In genomic region chr14:57268161-57269067, GRCh38 we compare ENCODE assay signal across 8 cellular contexts. TPM values are rescaled to one million over a fixed set of nuclear protein-coding genes. Genes with fewer than 3 reads are reported as not detected.
DNase-seq lines count a peak whose midpoint lies in the region; ATAC-seq and TF ChIP-seq lines count a peak whose summit lies in the region.

AP5M1 (plus strand) TSS chr14:57268971; CDS start chr14:57269315, 344 bp downstream.
EXOC5 (minus strand) TSS chr14:57268905; CDS start chr14:57268648, 257 bp downstream.

- peak; percentile 95 for DNase-seq in Ammon's horn (ENCODE audit: low spot score)
- peak; percentile 90 for DNase-seq in NCI-H510A (lab: John Stamatoyannopoulos, UW)
- DNase-seq in activated CD4-positive, alpha-beta T cell treated with anti-CD3 and anti-CD28 coated beads for 1 hour = peak; percentile 81
- peak; percentile 87 for DNase-seq in cerebellum (ENCODE audit: low spot score)
- DNase-seq in islet precursor cell = peak; percentile 95
- peak; percentile 84 to 89 (median 87) for DNase-seq in stimulated activated CD4-positive, alpha-beta T cell treated with anti-CD3 and anti-CD28 coated beads, Interleukin-12 subunit alpha, Interleukin-12 subunit beta, amount 100 ng/mL, for 48 hours (ENCODE audit: low read depth in 2 of 3, low spot score in 1 of 3)

- ATAC-seq in HG03432 (IDR thresholded peaks at IDR 0.05; ENCODE audit: unreplicated experiment) = peak; percentile 92

- TF ChIP-seq POLR2A in GM19099 (IDR thresholded peaks at IDR 0.05; ENCODE audit: extremely low read depth, insufficient read length, low read depth) = peak; percentile 70

RNA-seq across cellular contexts. Expression of gene AP5M1, which starts in this region (rescaled TPM):
- 37.2 TPM for total RNA-seq in cerebellum

RNA-seq across cellular contexts. Expression of gene EXOC5, which starts in this region (rescaled TPM):
- total RNA-seq in cerebellum = 85.5 TPM

Comparison
In these comparisons a context has a peak if more than half of its experiments do, and no peak if none do; other contexts are left out.
1. Peak in every context shown above with its lines: DNase-seq and ATAC-seq.